8 cellular contexts compared by ENCODE assay signal in genomic region chr20:5918856-5919633, GRCh38. TPM values are rescaled to one million over a fixed set of nuclear protein-coding genes. Genes with fewer than 3 reads are reported as not detected.
DNase-seq lines count a peak whose midpoint lies in the region; ATAC-seq, FAIRE-seq and TF ChIP-seq lines count a peak whose summit lies in the region.

No MANE protein-coding gene starts in this region.

- H2BK120ac ChIP-seq in H9 (ENCODE audit: low read depth, low read length, poor library complexity, severe bottlenecking), result no peak overlapping the region

- H3K4ac ChIP-seq in H9 (ENCODE audit: low read depth, low read length), result no peak overlapping the region

- no peak overlapping the region for H2AK5ac ChIP-seq in H9 (ENCODE audit: insufficient read length, low read length)

- H3K79me1 ChIP-seq in H9 (ENCODE audit: insufficient read depth, low read depth, low read length, poor library complexity, severe bottlenecking), result no peaks in the 10 kb centered on the region

- H3K9me3 ChIP-seq in H9 (ENCODE audit: control insufficient read depth, low read depth, low read length), result no peaks in the 10 kb centered on the region

- no peak overlapping the region for H3K27ac ChIP-seq in H9 (ENCODE audit: insufficient read length, low read depth, low read length)

- peak; percentile 16 for DNase-seq in AG10803 (ENCODE audit: low read depth)
- DNase-seq in H9, result no peak
- peak; percentile 32 to 83 for DNase-seq in SW 1271 (lab: John Stamatoyannopoulos, UW)
- peak; percentile 16 to 30 for DNase-seq in foreskin fibroblast
- no peak for DNase-seq in GM12892 (ENCODE audit: insufficient read length)
- DNase-seq in NCI-H446 treated with DMSO at 0.1 percent for 48 hours (lab: John Stamatoyannopoulos, UW), result no peak

- no peak overlapping the region for H3K9ac ChIP-seq in H9 (ENCODE audit: extremely low read depth, insufficient read length, low read length)

- peaks cover 9% of the 10 kb centered on the region for H3K27me3 Mint-ChIP-seq in H9 (ENCODE audit: low read depth)

- no peaks in the 10 kb centered on the region for H3K27me3 ChIP-seq in H9 (ENCODE audit: insufficient read depth, low read length)

- ATAC-seq in GM18873 (IDR thresholded peaks at IDR 0.05; ENCODE audit: low FRiP score, unreplicated experiment) (no peak), HG03457 (IDR thresholded peaks at IDR 0.05; ENCODE audit: unreplicated experiment) (no peak)

- no peaks in the 10 kb centered on the region for H3K9me3 Mint-ChIP-seq in H9

- FAIRE-seq in GM12892 (lab: Jason Lieb, UNC), result no peak

- H3K56ac ChIP-seq in H9 (ENCODE audit: insufficient read length, low read depth, low read length), result no peak overlapping the region

- no peak overlapping the region for H4K8ac ChIP-seq in H9 (replicated peaks; ENCODE audit: insufficient read length, low read depth, low read length)

- no peaks in the 10 kb centered on the region for H4K20me1 ChIP-seq in H9 (ENCODE audit: control insufficient read depth, insufficient read depth, insufficient read length)

- H3K18ac ChIP-seq in H9 (ENCODE audit: insufficient read length, low read depth, low read length), result peak overlapping the region; percentile 5

- H2BK12ac ChIP-seq in H9 (ENCODE audit: insufficient read length, low read depth, low read length), result no peak overlapping the region

- H3K4me1 ChIP-seq in H9 (ENCODE audit: insufficient read depth, low read length), result peaks cover 9% of the 10 kb centered on the region; the same call in 1 of the 2 replicates

- no peak overlapping the region for H3K4me2 ChIP-seq in H9 (ENCODE audit: insufficient read depth, insufficient read length, low read length)

- H3K4me1 Mint-ChIP-seq in H9, result peaks cover 21 to 22% of the 10 kb centered on the region in 2 experiments

- no peak overlapping the region for H3K4me3 Mint-ChIP-seq in H9

- no peak overlapping the region for H4K91ac ChIP-seq in H9 (ENCODE audit: insufficient read length, low read depth, low read length)

- no peak overlapping the region for H4K5ac ChIP-seq in H9 (ENCODE audit: insufficient read length, low read depth, low read length)

- H3K14ac ChIP-seq in H9 (ENCODE audit: insufficient read depth, low read length), result no peak overlapping the region

- no peaks in the 10 kb centered on the region; a peak in 1 of 7 replicates for H3K36me3 Mint-ChIP-seq in H9 (ENCODE audit: insufficient read depth in 1 of 3, low read depth in 3 of 3)

- H3K27ac Mint-ChIP-seq in H9, result peak overlapping the region in 1 of 3 experiments; percentile 60; a peak in 3 of 7 replicates

- no peak overlapping the region for H2BK20ac ChIP-seq in H9 (ENCODE audit: low read depth, low read length, poor library complexity, severe bottlenecking)

- no peak for TF ChIP-seq POLR2A in GM12892 (IDR thresholded peaks at IDR 0.05; ENCODE audit: low read depth, low read length)

- no CpG with 5 or more reads among the region's 4 CpGs for WGBS in H9 (ENCODE audit: extremely low coverage, insufficient read length, low lambda C conversion rate)

- TF ChIP-seq CTCF in AG10803 (conservative IDR thresholded peaks at IDR 0.05; ENCODE audit: low read length), result no peak
- TF ChIP-seq CTCF in H9 (conservative IDR thresholded peaks at IDR 0.05), result no peak
- no peak for TF ChIP-seq CTCF in foreskin fibroblast (IDR thresholded peaks at IDR 0.05; ENCODE audit: low read depth, low read length)

- no peak overlapping the region for H2BK5ac ChIP-seq in H9 (ENCODE audit: insufficient read length, low read length)

- H3T11ph ChIP-seq in H9 (ENCODE audit: low read length), result no peak overlapping the region

- no peak overlapping the region for H3K4me3 ChIP-seq in AG10803 (ENCODE audit: low read length)
- H3K4me3 ChIP-seq in foreskin fibroblast (ENCODE audit: low read depth in 1 of 2, low read length in 2 of 2), result no peak overlapping the region

- H2AFZ ChIP-seq in H9 (ENCODE audit: low read length), result no peak overlapping the region

- H2BK15ac ChIP-seq in H9 (ENCODE audit: low read depth, low read length), result no peak overlapping the region

- H3K23me2 ChIP-seq in H9 (ENCODE audit: insufficient read length, low read depth, low read length, poor library complexity, severe bottlenecking), result no peaks in the 10 kb centered on the region

- no peaks in the 10 kb centered on the region for H3K79me2 ChIP-seq in H9 (ENCODE audit: insufficient read depth, low read length)

- no peak overlapping the region for H3K23ac ChIP-seq in H9 (ENCODE audit: insufficient read length, low read depth, low read length)

RNA-seq across cellular contexts. Expression of gene CHGB, which starts 7.7 kb away (rescaled TPM):
- 1.7 and 1.9 TPM in 2 replicates for total RNA-seq in H9 (2021)
- not detected for polyA plus RNA-seq in GM12892 (2012; ENCODE audit: missing spikeins)

RNA-seq across cellular contexts. Expression of gene TRMT6, which starts 31.3 kb away (rescaled TPM):
- total RNA-seq in H9 (2021), result 34.4 and 37.8 TPM in 2 replicates
- polyA plus RNA-seq in GM12892 (2012; ENCODE audit: missing spikeins), result 14.6 TPM

RNA-seq across cellular contexts. Expression of gene MCM8, which starts 31.4 kb away (rescaled TPM):
- 32.2 and 33.3 TPM in 2 replicates for total RNA-seq in H9 (2021)
- polyA plus RNA-seq in GM12892 (2012; ENCODE audit: missing spikeins), result 20.1 TPM

Comparison
In these comparisons a context has a peak if more than half of its experiments do, and no peak if none do; other contexts are left out.
1. DNase-seq: peak in AG10803 (single experiment), SW 1271 (2 of 2) and foreskin fibroblast (2 of 2); none in H9 (single experiment), GM12892 (single experiment) and NCI-H446 treated with DMSO at 0.1 percent for 48 hours (single experiment).